Comparison of ENCODE assay signal across 8 cellular contexts in the genomic region with DNA sequence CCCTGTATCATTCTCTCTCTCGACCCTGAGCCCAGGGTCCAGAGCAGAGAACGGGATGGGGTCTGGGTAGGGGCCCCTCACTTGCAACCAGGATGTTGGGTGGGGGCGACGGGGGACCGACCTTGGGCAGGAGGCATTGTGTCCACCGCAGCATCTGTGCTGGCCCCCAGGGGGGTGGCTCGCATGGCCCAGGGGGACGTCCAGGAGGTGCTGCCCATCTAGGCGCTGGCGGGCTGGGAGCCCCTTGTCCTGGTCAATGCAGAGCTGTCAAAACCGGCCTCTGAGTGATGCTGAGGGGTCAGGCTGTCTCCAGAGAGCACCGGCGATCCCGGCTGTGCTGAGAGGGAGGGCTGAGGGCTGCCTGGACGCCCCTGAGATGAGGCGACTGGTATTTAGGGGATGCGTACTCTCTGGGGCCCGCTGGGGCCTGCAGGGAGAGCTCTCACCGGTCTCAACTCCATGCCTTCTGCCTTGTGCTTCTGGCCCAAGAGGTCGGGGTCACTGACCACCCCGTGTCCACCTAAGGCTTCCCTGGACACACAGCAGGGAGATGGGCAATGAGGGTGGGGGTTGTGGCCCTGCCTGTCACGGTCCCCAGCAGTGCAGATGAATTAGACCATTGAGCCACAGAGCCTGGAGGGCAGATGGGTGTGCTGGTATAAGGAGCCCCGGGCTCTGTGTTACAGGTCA. TPM values are rescaled to one million over a fixed set of nuclear protein-coding genes. Genes with fewer than 3 reads are reported as not detected.
DNase-seq lines count a peak whose midpoint lies in the region; ATAC-seq, FAIRE-seq and TF ChIP-seq lines count a peak whose summit lies in the region.

No MANE protein-coding gene starts in this region.

- H3K4me1 ChIP-seq in Caco-2 (peaks cover 72% of the 10 kb centered on the region), endothelial cell of umbilical vein (ENCODE audit: control insufficient read depth, extremely low read depth, insufficient read depth, low read length) (peaks cover 32% of the 10 kb centered on the region)

- H3K36me3 ChIP-seq in Caco-2 (ENCODE audit: control insufficient read depth, insufficient read depth, low read length) (peaks cover 13% of the 10 kb centered on the region), endothelial cell of umbilical vein (ENCODE audit: control insufficient read depth in 2 of 2, extremely low read depth in 1 of 2, insufficient read depth in 2 of 2, low read length in 2 of 2) (peaks cover 25 to 33% of the 10 kb centered on the region in 2 experiments)

- no peak for ATAC-seq in HG03025 (IDR thresholded peaks at IDR 0.05; ENCODE audit: low FRiP score, unreplicated experiment)
- no peak for ATAC-seq in HG03565 (IDR thresholded peaks at IDR 0.05; ENCODE audit: unreplicated experiment)
- ATAC-seq in GM19455 (IDR thresholded peaks at IDR 0.05; ENCODE audit: unreplicated experiment), result no peak

- CTCF ChIA-PET in Caco-2 (lab: Charles Lee), result interaction anchor here (0.9 kb wide), 1 partner anchor 57 kb away, joined by 3 read pairs; no protein-coding TSS in a partner anchor
- CTCF ChIA-PET in endothelial cell of umbilical vein (lab: Charles Lee), result interaction anchor here (0.8 to 1.9 kb wide), 8 partner anchors 12 to 72 kb away, joined by 3 to 16 read pairs (median 4); a partner anchor contains a TSS

- H3K4me3 Mint-ChIP-seq in Caco-2 (ENCODE audit: unreplicated experiment) (peak overlapping the region; percentile 45), osteocyte (ENCODE audit: unreplicated experiment) (no peak overlapping the region)

- FAIRE-seq in endothelial cell of umbilical vein (lab: Jason Lieb, UNC), result no peak

- intact Hi-C loops in Caco-2 (cut with micrococcal nuclease; ENCODE audit: unreplicated experiment), result loop anchor here (2.0 kb wide), 1 partner anchor 36 kb away; a partner anchor contains a TSS
- intact Hi-C loops in endothelial cell of umbilical vein (cut with micrococcal nuclease), result no loop called here

- H3K27me3 Mint-ChIP-seq in Caco-2 (ENCODE audit: insufficient read depth, unreplicated experiment), result no peaks in the 10 kb centered on the region
- no peaks in the 10 kb centered on the region for H3K27me3 Mint-ChIP-seq in osteocyte (ENCODE audit: unreplicated experiment)

- BruUV-seq in Caco-2 (replicated peaks; lab: Mats Ljungman, UMichigan), result no TSS peak
- BruUV-seq in endothelial cell of umbilical vein (replicated peaks; lab: Mats Ljungman, UMichigan), result no TSS peak

- POLR2A ChIA-PET in Caco-2 (lab: Charles Lee), result interaction anchor here (1.0 to 4.8 kb wide), 5 partner anchors 8 to 50 kb away, joined by 3 to 36 read pairs (median 7); a partner anchor contains a TSS
- POLR2A ChIA-PET in endothelial cell of umbilical vein (lab: Charles Lee), result interaction anchor here (0.6 to 1.4 kb wide), 5 partner anchors 8 to 912 kb away, joined by 5 to 16 read pairs (median 5); a partner anchor contains a TSS

- H3K4me3 ChIP-seq in Caco-2 (ENCODE audit: low read depth, low read length) (no peak overlapping the region), endothelial cell of umbilical vein (replicated peaks in 1 of 3; ENCODE audit: insufficient read depth in 1 of 3, low read depth in 1 of 3, low read length in 3 of 3) (no peak overlapping the region)

- no peaks in the 10 kb centered on the region for H3K27me3 ChIP-seq in Caco-2 (replicated peaks; ENCODE audit: control insufficient read depth, insufficient read depth, low read length)
- H3K27me3 ChIP-seq in endothelial cell of umbilical vein (ENCODE audit: control insufficient read depth in 2 of 2, insufficient read depth in 2 of 2, low read length in 2 of 2), result no peaks in the 10 kb centered on the region

- peak; percentile 5 for TF ChIP-seq POLR2A in endothelial cell of umbilical vein (IDR thresholded peaks at IDR 0.05; ENCODE audit: low read depth, low read length)

- H3K36me3 Mint-ChIP-seq in Caco-2 (ENCODE audit: insufficient read depth, unreplicated experiment), result peaks cover 94% of the 10 kb centered on the region
- H3K36me3 Mint-ChIP-seq in osteocyte (ENCODE audit: unreplicated experiment), result peaks cover 27% of the 10 kb centered on the region

- H3K4me2 ChIP-seq in endothelial cell of umbilical vein (ENCODE audit: insufficient read depth, low read length), result no peak overlapping the region

- H3K4me1 Mint-ChIP-seq in Caco-2 (ENCODE audit: low read depth, unreplicated experiment) (peaks cover 48% of the 10 kb centered on the region), osteocyte (ENCODE audit: unreplicated experiment) (peaks cover 55% of the 10 kb centered on the region)

- no peak for TF ChIP-seq CTCF in Caco-2 (IDR thresholded peaks at IDR 0.05; ENCODE audit: insufficient read depth in 1 of 2, low read depth in 1 of 2, low read length in 1 of 2, severe bottlenecking in 1 of 2, unreplicated experiment in 1 of 2)
- no peak for TF ChIP-seq CTCF in endothelial cell of umbilical vein (IDR thresholded peaks at IDR 0.05; ENCODE audit: extremely low read depth in 1 of 2, insufficient read depth in 1 of 2, low read depth in 1 of 2, low read length in 2 of 2)
- no peak for TF ChIP-seq CTCF in osteocyte (IDR thresholded peaks at IDR 0.05)

- no peaks in the 10 kb centered on the region for H4K20me1 ChIP-seq in endothelial cell of umbilical vein (replicated peaks; ENCODE audit: control insufficient read depth, extremely low read depth, insufficient read depth, low read length)

- H3K9ac ChIP-seq in endothelial cell of umbilical vein (replicated peaks; ENCODE audit: extremely low read depth, insufficient read depth, low read length), result no peak overlapping the region

- H3K9me3 ChIP-seq in Caco-2, result no peaks in the 10 kb centered on the region
- H3K9me3 ChIP-seq in endothelial cell of umbilical vein (replicated peaks; ENCODE audit: control insufficient read depth, insufficient read depth, low read length), result no peaks in the 10 kb centered on the region

- dilution Hi-C loops in endothelial cell of umbilical vein (cut with MboI; ENCODE audit: extremely low pct_ligation_motif_present, low sequenced_read_pairs), result no loop called here

- no peak overlapping the region for H2AFZ ChIP-seq in endothelial cell of umbilical vein (ENCODE audit: low read depth, low read length)

- peak; percentile 43 to 65 for DNase-seq in Caco-2
- DNase-seq in NCI-H69 (lab: John Stamatoyannopoulos, UW), result peak; percentile 60
- DNase-seq in endothelial cell of umbilical vein (ENCODE audit: low read depth, low spot score), result no peak
- no peak for DNase-seq in osteocyte (ENCODE audit: extremely low spot score, unreplicated experiment)
- no peak for DNase-seq in OCI-M2 (lab: John Stamatoyannopoulos, UW; ENCODE audit: unreplicated experiment)

- H3K9me1 ChIP-seq in endothelial cell of umbilical vein (replicated peaks; ENCODE audit: control insufficient read depth, extremely low read depth, insufficient read depth, low read length), result no peaks in the 10 kb centered on the region

- H3K27ac Mint-ChIP-seq in Caco-2 (ENCODE audit: unreplicated experiment) (peak overlapping the region; percentile 78), osteocyte (ENCODE audit: unreplicated experiment) (peak overlapping the region; percentile 68)

- H3K9me3 Mint-ChIP-seq in Caco-2 (ENCODE audit: unreplicated experiment), result no peaks in the 10 kb centered on the region
- H3K9me3 Mint-ChIP-seq in osteocyte (ENCODE audit: unreplicated experiment), result no peaks in the 10 kb centered on the region

- H3K27ac ChIP-seq in endothelial cell of umbilical vein (ENCODE audit: insufficient read depth, low read depth, low read length), result peak overlapping the region; percentile 22

- H3K79me2 ChIP-seq in endothelial cell of umbilical vein (ENCODE audit: control insufficient read depth, insufficient read depth, low read length), result peaks cover 46% of the 10 kb centered on the region

RNA-seq across cellular contexts. Expression of a gene that starts 8.5 kb away (rescaled TPM):
- total RNA-seq in Caco-2 (2022) (1,040 and 1,045 TPM in 2 replicates), endothelial cell of umbilical vein (1,192 and 1,260 TPM in 2 replicates), osteocyte (1,011 TPM in 2 replicates)
- 3,343 and 4,230 TPM in 2 replicates for polyA plus RNA-seq in endothelial cell of umbilical vein
- 3,326 and 3,998 TPM in 2 replicates for polyA plus RNA-seq in endothelial cell of umbilical vein (2011; cell fraction: cytosol; rRNA removed)
- polyA plus RNA-seq in endothelial cell of umbilical vein (2011; cell fraction: nucleus; rRNA removed), result 1,121 and 1,183 TPM in 2 replicates
- polyA plus RNA-seq in endothelial cell of umbilical vein (2012), result 2,632 and 2,638 TPM in 2 replicates
- polyA minus RNA-seq in endothelial cell of umbilical vein, result 537 and 600 TPM in 2 replicates
- polyA minus RNA-seq in endothelial cell of umbilical vein (2011; cell fraction: cytosol; rRNA and poly(A)+ RNA removed), result 455 TPM
- 161 and 222 TPM in 2 replicates for polyA minus RNA-seq in endothelial cell of umbilical vein (2011; cell fraction: nucleus; rRNA and poly(A)+ RNA removed)

RNA-seq across cellular contexts. Expression of a gene that starts 13.6 kb away (rescaled TPM):
- total RNA-seq in Caco-2 (2022) (not detected in 2 replicates), endothelial cell of umbilical vein (not detected in 2 replicates), osteocyte (not detected in 2 replicates)
- not detected in 2 replicates for polyA plus RNA-seq in endothelial cell of umbilical vein
- polyA plus RNA-seq in endothelial cell of umbilical vein (2011; cell fraction: cytosol; rRNA removed), result not detected in 2 replicates
- 0.40 TPM in 1 of 2 replicates, not detected in the other for polyA plus RNA-seq in endothelial cell of umbilical vein (2011; cell fraction: nucleus; rRNA removed)
- polyA plus RNA-seq in endothelial cell of umbilical vein (2012), result 0.13 TPM in 1 of 2 replicates, not detected in the other
- polyA minus RNA-seq in endothelial cell of umbilical vein, result not detected in 2 replicates
- polyA minus RNA-seq in endothelial cell of umbilical vein (2011; cell fraction: cytosol; rRNA and poly(A)+ RNA removed), result not detected
- polyA minus RNA-seq in endothelial cell of umbilical vein (2011; cell fraction: nucleus; rRNA and poly(A)+ RNA removed), result not detected in 2 replicates

RNA-seq across cellular contexts. Expression of a gene that starts 18.1 kb away (rescaled TPM):
- total RNA-seq in Caco-2 (2022), result 42.6 TPM in 2 replicates
- total RNA-seq in endothelial cell of umbilical vein, result 37.4 and 40.7 TPM in 2 replicates
- 81.9 and 107 TPM in 2 replicates for polyA plus RNA-seq in endothelial cell of umbilical vein
- 44.2 and 58.1 TPM in 2 replicates for polyA plus RNA-seq in endothelial cell of umbilical vein (2011; cell fraction: cytosol; rRNA removed)
- polyA plus RNA-seq in endothelial cell of umbilical vein (2011; cell fraction: nucleus; rRNA removed), result 19.0 and 19.4 TPM in 2 replicates
- 40.4 and 52.0 TPM in 2 replicates for polyA plus RNA-seq in endothelial cell of umbilical vein (2012)
- polyA minus RNA-seq in endothelial cell of umbilical vein, result 21.8 and 29.0 TPM in 2 replicates
- polyA minus RNA-seq in endothelial cell of umbilical vein (2011; cell fraction: cytosol; rRNA and poly(A)+ RNA removed), result 34.3 TPM
- 3.3 and 5.0 TPM in 2 replicates for polyA minus RNA-seq in endothelial cell of umbilical vein (2011; cell fraction: nucleus; rRNA and poly(A)+ RNA removed)
- total RNA-seq in osteocyte, result 51.1 and 53.7 TPM in 2 replicates

RNA-seq across cellular contexts. Expression of a gene that starts 19.8 kb away (rescaled TPM):
- total RNA-seq in Caco-2 (2022), result 137 and 149 TPM in 2 replicates
- total RNA-seq in endothelial cell of umbilical vein, result 175 and 218 TPM in 2 replicates
- polyA plus RNA-seq in endothelial cell of umbilical vein, result 204 and 256 TPM in 2 replicates
- 117 and 136 TPM in 2 replicates for polyA plus RNA-seq in endothelial cell of umbilical vein (2011; cell fraction: cytosol; rRNA removed)
- polyA plus RNA-seq in endothelial cell of umbilical vein (2011; cell fraction: nucleus; rRNA removed), result 153 and 177 TPM in 2 replicates
- polyA plus RNA-seq in endothelial cell of umbilical vein (2012), result 159 and 188 TPM in 2 replicates
- 80.3 and 88.3 TPM in 2 replicates for polyA minus RNA-seq in endothelial cell of umbilical vein
- polyA minus RNA-seq in endothelial cell of umbilical vein (2011; cell fraction: cytosol; rRNA and poly(A)+ RNA removed), result 80.3 TPM
- 58.8 and 67.3 TPM in 2 replicates for polyA minus RNA-seq in endothelial cell of umbilical vein (2011; cell fraction: nucleus; rRNA and poly(A)+ RNA removed)
- 81.8 and 85.2 TPM in 2 replicates for total RNA-seq in osteocyte

RNA-seq across cellular contexts. Expression of a gene that starts 33.4 kb away (rescaled TPM):
- not detected in 2 replicates for total RNA-seq in Caco-2 (2022)
- not detected in 2 replicates for total RNA-seq in endothelial cell of umbilical vein
- 0.05 TPM in 1 of 2 replicates, not detected in the other for polyA plus RNA-seq in endothelial cell of umbilical vein
- 0.03 TPM in 1 of 2 replicates, not detected in the other for polyA plus RNA-seq in endothelial cell of umbilical vein (2011; cell fraction: cytosol; rRNA removed)
- polyA plus RNA-seq in endothelial cell of umbilical vein (2011; cell fraction: nucleus; rRNA removed), result 0.33 and 0.36 TPM in 2 replicates
- polyA plus RNA-seq in endothelial cell of umbilical vein (2012), result 0.08 and 0.16 TPM in 2 replicates
- not detected in 2 replicates for polyA minus RNA-seq in endothelial cell of umbilical vein
- not detected for polyA minus RNA-seq in endothelial cell of umbilical vein (2011; cell fraction: cytosol; rRNA and poly(A)+ RNA removed)
- not detected in 2 replicates for polyA minus RNA-seq in endothelial cell of umbilical vein (2011; cell fraction: nucleus; rRNA and poly(A)+ RNA removed)
- total RNA-seq in osteocyte, result not detected in 2 replicates

Comparison
In these comparisons a context has a peak if more than half of its experiments do, and no peak if none do; other contexts are left out.
1. DNase-seq: peak in Caco-2 (2 of 2) and NCI-H69 (single experiment); none in endothelial cell of umbilical vein (single experiment), osteocyte (single experiment) and OCI-M2 (single experiment).